ENCODE assay signal across 8 cellular contexts in the genomic region with DNA sequence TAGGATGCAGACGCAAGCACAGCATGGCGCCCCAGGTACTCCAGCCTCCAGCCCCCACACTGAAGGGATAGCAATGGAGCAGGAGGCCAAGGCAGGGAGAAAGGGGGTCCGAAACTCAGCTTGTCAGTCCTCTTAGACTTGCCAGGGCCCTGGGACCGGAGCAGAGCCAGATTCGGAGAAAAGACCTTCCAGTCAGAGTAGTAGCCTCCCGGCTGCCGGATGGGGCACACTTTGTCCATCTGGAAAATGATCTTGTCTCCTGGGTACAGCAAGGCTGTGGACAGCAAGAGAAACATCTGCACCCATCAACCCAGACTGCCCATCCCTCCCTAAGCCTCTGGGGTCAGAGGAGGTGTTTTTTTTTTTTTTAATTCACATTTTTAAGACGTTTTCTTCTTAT.
"Had no signal": no experiment of that assay in that cellular context is flagged by ENCODE, and none has a peak within 500 bp of the region (broad histone marks: within the 10 kb centered on the region; RNA-seq: fewer than 3 reads in every experiment).

No MANE protein-coding gene starts in this region.

- DNase-seq: H9, HCEC 1CT, IMR-90 had no signal

- H3K4me3 Mint-ChIP-seq: GM23338, H9 had no signal

- H3K27ac Mint-ChIP-seq: GM23338, H9 had no signal

- H3K4me1 Mint-ChIP-seq: GM23338 had no signal

- H3K4me3 ChIP-seq: GM23338, K562 had no signal

- H2AFZ ChIP-seq: GM23338 had no signal

- H3K4me2 ChIP-seq: GM23338 had no signal

- FAIRE-seq: H1, H54, HTR-8/SVneo, K562 had no signal

- H3K9me3 Mint-ChIP-seq: GM23338, H9 had no signal

- ATAC-seq: GM23338, K562 had no signal
